Comparison of ENCODE assay signal across 32 cellular contexts in genomic region chr1:95572002-95572401, GRCh38.
"Had no signal": no experiment of that assay in that cellular context is flagged by ENCODE, and none has a peak within 500 bp of the region (broad histone marks: within the 10 kb centered on the region; RNA-seq: fewer than 3 reads in every experiment).

No MANE protein-coding gene starts in this region.

- H3K4me3 ChIP-seq: adrenal gland, ascending aorta, body of pancreas, breast epithelium, cardiac muscle cell had no signal

- H3K9me3 ChIP-seq: adrenal gland, ascending aorta, body of pancreas, breast epithelium had no signal

- H3K4me1 ChIP-seq: adrenal gland, ascending aorta, body of pancreas, breast epithelium had no signal

- H3K27me3 ChIP-seq: adrenal gland, ascending aorta, body of pancreas, brain microvascular endothelial cell, breast epithelium, cardiac muscle cell had no signal

- DNase-seq: activated effector memory CD4-positive, alpha-beta T cell treated with anti-CD3 and anti-CD28 coated beads, Interleukin-2, amount 50 U/mL, for 16 hours; activated effector memory CD4-positive, alpha-beta T cell treated with Interleukin-2 at 50 U/mL for 16 hours; activated gamma-delta T cell; activated gamma-delta T cell treated with Interleukin-2 at 50 U/mL for 16 hours; activated naive CD4-positive, alpha-beta T cell; activated naive CD4-positive, alpha-beta T cell treated with anti-CD3 and anti-CD28 coated beads for 36 hours; activated naive CD4-positive, alpha-beta T cell treated with anti-CD3 and anti-CD28 coated beads, Interleukin-2, amount 10 ng/mL, durations not matched to agents 7 days and 5 days; activated naive CD4-positive, alpha-beta T cell treated with anti-CD3 and anti-CD28 coated beads, Interleukin-2, amount 50 U/mL, for 16 hours; activated naive CD4-positive, alpha-beta T cell treated with Interleukin-2 at 50 U/mL for 16 hours; activated naive CD8-positive, alpha-beta T cell treated with anti-CD3 and anti-CD28 coated beads for 36 hours; activated naive CD8-positive, alpha-beta T cell treated with anti-CD3 and anti-CD28 coated beads, Interleukin-2, amount 10 ng/mL, durations not matched to agents 7 days and 5 days; activated naive CD8-positive, alpha-beta T cell treated with anti-CD3 and anti-CD28 coated beads, Interleukin-2, amount 50 U/mL, for 24 hours; activated T-cell treated with anti-CD3 and anti-CD28 coated beads, Interleukin-2, amount 50 U/mL, for 1 hour; activated T-cell treated with anti-CD3 and anti-CD28 coated beads, Interleukin-2, amount 50 U/mL, for 24 hours; activated T-cell treated with anti-CD3 and anti-CD28 coated beads, Interleukin-2, amount 50 U/mL, for 4 hours; activated T-cell treated with anti-CD3 and anti-CD28 coated beads, Interleukin-2, amount 50 U/mL, for 48 hours; activated T-cell treated with anti-CD3 and anti-CD28 coated beads, Interleukin-2, amount 50 U/mL, for 72 hours; adrenal gland; amniotic stem cell; amygdala; anterior cingulate cortex; aorta; body of pancreas; brain microvascular endothelial cell; caudate nucleus; central memory CD4-positive, alpha-beta T cell; cerebellar nuclear complex had no signal

- H3K27ac ChIP-seq: adrenal gland, ascending aorta, body of pancreas, brain microvascular endothelial cell, breast epithelium, cardiac muscle cell had no signal

- ATAC-seq: activated naive CD4-positive, alpha-beta T cell treated with anti-CD3 and anti-CD28 coated beads, Interleukin-2, amount 50 U/mL, for 72 hours; activated naive CD8-positive, alpha-beta T cell treated with anti-CD3 and anti-CD28 coated beads, Interleukin-2, amount 50 U/mL, for 24 hours; activated T-cell treated with anti-CD3 and anti-CD28 coated beads, Interleukin-2, amount 50 U/mL, for 4 hours; activated T-cell treated with anti-CD3 and anti-CD28 coated beads, Interleukin-2, amount 50 U/mL, for 72 hours; activated T-helper 17 cell treated with anti-CD3 and anti-CD28 coated beads, Interleukin-2, amount 50 U/mL, for 72 hours; body of pancreas had no signal

- H3K36me3 ChIP-seq: adrenal gland, ascending aorta, brain microvascular endothelial cell, breast epithelium, cardiac muscle cell had no signal
